In genomic region chr5:1799110-1799601, GRCh38 we compare ENCODE assay signal across 8 cellular contexts. TPM values are rescaled to one million over a fixed set of nuclear protein-coding genes. Genes with fewer than 3 reads are reported as not detected.
DNase-seq lines count a peak whose midpoint lies in the region; ATAC-seq and TF ChIP-seq lines count a peak whose summit lies in the region.

No MANE protein-coding gene starts in this region.

- no peaks in the 10 kb centered on the region for H3K27me3 Mint-ChIP-seq in activated T-helper 1 cell treated with anti-CD3 and anti-CD28 coated beads, Interleukin-12 subunit alpha, Interleukin-12 subunit beta, Interleukin-2, Interleukin-4 antibody, amounts not matched to agents 30 ng/mL and 10 ng/mL and 1 ng/mL, durations not matched to agents 14 hours and 24 hours and 36 hours (ENCODE audit: insufficient read depth)

- DNase-seq in GM03348 (ENCODE audit: low spot score) (peak; percentile 62), HuH-7.5 (ENCODE audit: low spot score) (peak; percentile 47), heart right ventricle (no peak), prostate gland (ENCODE audit: low spot score) (no peak), NCI-H2107 treated with DMSO at 0.1 percent for 48 hours (lab: John Stamatoyannopoulos, UW; ENCODE audit: unreplicated experiment) (no peak)
- DNase-seq in activated T-helper 1 cell treated with anti-CD3 and anti-CD28 coated beads, Interleukin-12 subunit alpha, Interleukin-12 subunit beta, Interleukin-2, Interleukin-4 antibody, amounts not matched to agents 30 ng/mL and 10 ng/mL and 1 ng/mL, durations not matched to agents 14 hours and 24 hours and 36 hours (ENCODE audit: low spot score): peak; percentile 20

- H3K9me3 ChIP-seq in heart right ventricle (no peaks in the 10 kb centered on the region), prostate gland (no peaks in the 10 kb centered on the region)

- H3K4me1 ChIP-seq in heart right ventricle (peaks cover 4 to 54% (median 36%) of the 10 kb centered on the region in 9 donors), prostate gland (replicated peaks) (no peaks in the 10 kb centered on the region)

- H3K9me3 Mint-ChIP-seq in activated T-helper 1 cell treated with anti-CD3 and anti-CD28 coated beads, Interleukin-12 subunit alpha, Interleukin-12 subunit beta, Interleukin-2, Interleukin-4 antibody, amounts not matched to agents 30 ng/mL and 10 ng/mL and 1 ng/mL, durations not matched to agents 14 hours and 24 hours and 36 hours: no peaks in the 10 kb centered on the region

- peaks cover 61% of the 10 kb centered on the region for H3K4me1 Mint-ChIP-seq in activated T-helper 1 cell treated with anti-CD3 and anti-CD28 coated beads, Interleukin-12 subunit alpha, Interleukin-12 subunit beta, Interleukin-2, Interleukin-4 antibody, amounts not matched to agents 30 ng/mL and 10 ng/mL and 1 ng/mL, durations not matched to agents 14 hours and 24 hours and 36 hours (ENCODE audit: low read depth)

- 1% methylated on average over 27 to 35 of the region's 35 CpGs for WGBS in heart right ventricle, 2 donors
- 0% methylated on average over 6 of the region's 35 CpGs for WGBS in prostate gland

- H3K27me3 ChIP-seq in heart right ventricle (no peaks in the 10 kb centered on the region), prostate gland (replicated peaks; ENCODE audit: insufficient read depth) (no peaks in the 10 kb centered on the region)

- no peak for TF ChIP-seq CTCF in heart right ventricle (IDR thresholded peaks at IDR 0.05)
- no peak for TF ChIP-seq CTCF in prostate gland (IDR thresholded peaks at IDR 0.05)

- peak overlapping the region; percentile 53 for H3K27ac Mint-ChIP-seq in activated T-helper 1 cell treated with anti-CD3 and anti-CD28 coated beads, Interleukin-12 subunit alpha, Interleukin-12 subunit beta, Interleukin-2, Interleukin-4 antibody, amounts not matched to agents 30 ng/mL and 10 ng/mL and 1 ng/mL, durations not matched to agents 14 hours and 24 hours and 36 hours

- intact Hi-C loops in activated T-helper 1 cell treated with anti-CD3 and anti-CD28 coated beads, Interleukin-12 subunit alpha, Interleukin-12 subunit beta, Interleukin-2, Interleukin-4 antibody, amounts not matched to agents 30 ng/mL and 10 ng/mL and 1 ng/mL, durations not matched to agents 14 hours and 24 hours and 36 hours (cut with micrococcal nuclease): loop anchor here (1.0 to 10.0 kb wide), 6 partner anchors 36 to 1324 kb away; partner anchors contain the start of genes BRD9, CLPTM1L and TRIP13
- intact Hi-C loops in heart right ventricle (cut with DNase I): no loop called here
- intact Hi-C loops in prostate gland (cut with DNase I): no loop called here

- peaks cover 0 to 48% (median 6%) of the 10 kb centered on the region in 9 donors for H3K36me3 ChIP-seq in heart right ventricle
- peaks cover 0 to 5% of the 10 kb centered on the region in 2 donors for H3K36me3 ChIP-seq in prostate gland

- H3K27ac ChIP-seq in heart right ventricle (peak overlapping the region in 9 of 10 donors; percentile 84 to 98 (median 92)), prostate gland (peak overlapping the region; percentile 45 to 74)

- ATAC-seq in GM21526 (IDR thresholded peaks at IDR 0.05; ENCODE audit: low FRiP score, unreplicated experiment) (peak; percentile 10), heart right ventricle (peak; percentile 3 to 54 (median 10)), GM18861 (IDR thresholded peaks at IDR 0.05; ENCODE audit: unreplicated experiment) (no peak)

- TF ChIP-seq POLR2A in prostate gland (IDR thresholded peaks at IDR 0.05): no peak

- peaks cover 50% of the 10 kb centered on the region for H3K36me3 Mint-ChIP-seq in activated T-helper 1 cell treated with anti-CD3 and anti-CD28 coated beads, Interleukin-12 subunit alpha, Interleukin-12 subunit beta, Interleukin-2, Interleukin-4 antibody, amounts not matched to agents 30 ng/mL and 10 ng/mL and 1 ng/mL, durations not matched to agents 14 hours and 24 hours and 36 hours (ENCODE audit: low read depth)

- peak overlapping the region; percentile 98 for H3K4me3 Mint-ChIP-seq in activated T-helper 1 cell treated with anti-CD3 and anti-CD28 coated beads, Interleukin-12 subunit alpha, Interleukin-12 subunit beta, Interleukin-2, Interleukin-4 antibody, amounts not matched to agents 30 ng/mL and 10 ng/mL and 1 ng/mL, durations not matched to agents 14 hours and 24 hours and 36 hours

- H3K4me3 ChIP-seq in heart right ventricle (peak overlapping the region; percentile 75 to 100 (median 92)), prostate gland (peak overlapping the region; percentile 49 to 85)

RNA-seq across cellular contexts. Expression of gene MRPL36, which starts 0.5 kb away (rescaled TPM):
- total RNA-seq in activated T-helper 1 cell treated with anti-CD3 and anti-CD28 coated beads, Interleukin-12 subunit alpha, Interleukin-12 subunit beta, Interleukin-2, Interleukin-4 antibody, amounts not matched to agents 30 ng/mL and 10 ng/mL and 1 ng/mL, durations not matched to agents 14 hours and 24 hours and 36 hours: 109 and 118 TPM in 2 replicates
- total RNA-seq in heart right ventricle (10 to 100 TPM; 43.4 to 76.9 (median 49.8) TPM), prostate gland (10 to 100 TPM; 47.9 to 66.3 TPM)
- 100 to 1,000 TPM in 1 of 2 donors, 10 to 100 TPM in 1; 45.5 to 126 TPM for polyA plus RNA-seq in heart right ventricle

RNA-seq across cellular contexts. Expression of gene NDUFS6, which starts 2.1 kb away (rescaled TPM):
- total RNA-seq in activated T-helper 1 cell treated with anti-CD3 and anti-CD28 coated beads, Interleukin-12 subunit alpha, Interleukin-12 subunit beta, Interleukin-2, Interleukin-4 antibody, amounts not matched to agents 30 ng/mL and 10 ng/mL and 1 ng/mL, durations not matched to agents 14 hours and 24 hours and 36 hours: 40.3 and 41.5 TPM in 2 replicates
- total RNA-seq in heart right ventricle: 100 to 1,000 TPM in 3 of 10 donors, 10 to 100 TPM in 7; 60.2 to 137 (median 84.3) TPM
- polyA plus RNA-seq in heart right ventricle: 100 to 1,000 TPM; 187 to 198 TPM
- 10 to 100 TPM; 27.8 to 70.2 TPM for total RNA-seq in prostate gland

Comparison
In these comparisons a context has a peak if more than half of its experiments do, and no peak if none do; other contexts are left out.
1. DNase-seq: peak in GM03348 (single experiment), HuH-7.5 (single experiment) and activated T-helper 1 cell treated with anti-CD3 and anti-CD28 coated beads, Interleukin-12 subunit alpha, Interleukin-12 subunit beta, Interleukin-2, Interleukin-4 antibody, amounts not matched to agents 30 ng/mL and 10 ng/mL and 1 ng/mL, durations not matched to agents 14 hours and 24 hours and 36 hours (single experiment); none in heart right ventricle (0 of 2), prostate gland (single experiment) and NCI-H2107 treated with DMSO at 0.1 percent for 48 hours (single experiment).